16 cellular contexts compared by ENCODE assay signal in genomic region chr22:28025866-28026575, GRCh38.
"Had no signal": no experiment of that assay in that cellular context is flagged by ENCODE, and none has a peak within 500 bp of the region (broad histone marks: within the 10 kb centered on the region; RNA-seq: fewer than 3 reads in every experiment).

No MANE protein-coding gene starts in this region.

- H3K4me1 Mint-ChIP-seq: activated B cell treated with CpG ODN at 0.5 μM for 24 hours; activated CD4-positive, alpha-beta T cell treated with anti-CD3 and anti-CD28 coated beads, Interleukin-2, amount 10 ng/mL, durations not matched to agents 24 days and 14 days; activated naive CD4-positive, alpha-beta T cell treated with anti-CD3 and anti-CD28 coated beads, Interleukin-2, amount 50 U/mL, for 24 hours; memory B cell; stimulated activated naive B cell treated with anti-CD40 and anti-IgM and Interleukin-4, amounts not matched to agents 10 μg/mL and 1 μg/mL and 100 μg/mL, for 72 hours; T-helper 17 cell had no signal

- H3K36me3 Mint-ChIP-seq: activated naive CD4-positive, alpha-beta T cell treated with anti-CD3 and anti-CD28 coated beads, Interleukin-2, amount 50 U/mL, for 24 hours; memory B cell; stimulated activated naive B cell treated with anti-CD40 and anti-IgM and Interleukin-4, amounts not matched to agents 10 μg/mL and 1 μg/mL and 100 μg/mL, for 72 hours had no signal

- ATAC-seq: esophagus mucosa; left ventricle myocardium superior; naive thymus-derived CD8-positive, alpha-beta T cell; stimulated activated naive B cell treated with anti-CD40 and anti-IgM and Interleukin-4, amounts not matched to agents 10 μg/mL and 1 μg/mL and 100 μg/mL, for 72 hours; T-helper 17 cell had no signal

- DNase-seq: activated B cell treated with CpG ODN at 0.5 μM for 24 hours; activated CD4-positive, alpha-beta T cell treated with anti-CD3 and anti-CD28 coated beads, Interleukin-2, amount 10 ng/mL, durations not matched to agents 24 days and 14 days; amygdala; central memory CD4-positive, alpha-beta T cell; hippocampal formation; left ventricle myocardium superior; naive thymus-derived CD8-positive, alpha-beta T cell; SHP77 treated with DMSO at 0.1 percent for 48 hours; stimulated activated CD4-positive, alpha-beta T cell treated with anti-CD3 and anti-CD28 coated beads, Interleukin-2, amount 100 ng/mL, for 48 hours; stimulated activated naive B cell treated with anti-CD40 and anti-IgM and Interleukin-4, amounts not matched to agents 10 μg/mL and 1 μg/mL and 100 μg/mL, for 72 hours; T-helper 17 cell; transverse colon had no signal

- H3K27ac Mint-ChIP-seq: activated B cell treated with CpG ODN at 0.5 μM for 24 hours; activated CD4-positive, alpha-beta T cell treated with anti-CD3 and anti-CD28 coated beads, Interleukin-2, amount 10 ng/mL, durations not matched to agents 24 days and 14 days; activated naive CD4-positive, alpha-beta T cell treated with anti-CD3 and anti-CD28 coated beads, Interleukin-2, amount 50 U/mL, for 24 hours; memory B cell; stimulated activated naive B cell treated with anti-CD40 and anti-IgM and Interleukin-4, amounts not matched to agents 10 μg/mL and 1 μg/mL and 100 μg/mL, for 72 hours; T-helper 17 cell had no signal

- H3K27me3 Mint-ChIP-seq: activated B cell treated with CpG ODN at 0.5 μM for 24 hours; activated CD4-positive, alpha-beta T cell treated with anti-CD3 and anti-CD28 coated beads, Interleukin-2, amount 10 ng/mL, durations not matched to agents 24 days and 14 days; activated naive CD4-positive, alpha-beta T cell treated with anti-CD3 and anti-CD28 coated beads, Interleukin-2, amount 50 U/mL, for 24 hours; brain; memory B cell had no signal

- H3K4me3 Mint-ChIP-seq: activated B cell treated with CpG ODN at 0.5 μM for 24 hours; activated CD4-positive, alpha-beta T cell treated with anti-CD3 and anti-CD28 coated beads, Interleukin-2, amount 10 ng/mL, durations not matched to agents 24 days and 14 days; activated naive CD4-positive, alpha-beta T cell treated with anti-CD3 and anti-CD28 coated beads, Interleukin-2, amount 50 U/mL, for 24 hours; brain; memory B cell; naive thymus-derived CD8-positive, alpha-beta T cell; stimulated activated naive B cell treated with anti-CD40 and anti-IgM and Interleukin-4, amounts not matched to agents 10 μg/mL and 1 μg/mL and 100 μg/mL, for 72 hours; T-helper 17 cell had no signal

- H3K9me3 Mint-ChIP-seq: activated B cell treated with CpG ODN at 0.5 μM for 24 hours; activated CD4-positive, alpha-beta T cell treated with anti-CD3 and anti-CD28 coated beads, Interleukin-2, amount 10 ng/mL, durations not matched to agents 24 days and 14 days; activated naive CD4-positive, alpha-beta T cell treated with anti-CD3 and anti-CD28 coated beads, Interleukin-2, amount 50 U/mL, for 24 hours; brain; memory B cell; naive thymus-derived CD8-positive, alpha-beta T cell; stimulated activated naive B cell treated with anti-CD40 and anti-IgM and Interleukin-4, amounts not matched to agents 10 μg/mL and 1 μg/mL and 100 μg/mL, for 72 hours had no signal
